ENCODE assay signal across 12 cellular contexts in the genomic region with DNA sequence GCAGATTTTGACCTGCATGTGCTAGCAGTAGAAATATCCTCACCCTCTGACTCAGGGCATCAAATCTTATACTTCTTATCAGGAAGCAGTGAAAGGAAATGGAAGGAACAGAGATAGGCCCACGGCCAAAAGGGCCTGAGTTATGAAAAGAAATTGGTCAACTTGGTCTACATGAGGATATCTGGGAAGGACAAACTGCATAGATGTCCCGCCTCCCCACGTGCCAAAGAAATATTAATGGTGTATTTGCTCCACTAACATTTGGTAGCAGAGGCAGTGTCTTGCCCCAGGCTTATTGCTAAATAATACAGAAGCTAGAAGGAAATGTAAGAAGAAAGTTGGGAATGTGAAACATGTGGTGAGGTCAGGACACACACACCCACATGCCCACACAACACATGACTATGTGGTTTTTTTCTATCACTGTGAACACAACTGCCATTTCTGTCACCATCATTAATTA.
DNase-seq lines count a peak whose midpoint lies in the region; ATAC-seq and TF ChIP-seq lines count a peak whose summit lies in the region.
"Had no signal": no experiment of that assay in that cellular context is flagged by ENCODE, and none has a peak within 500 bp of the region (broad histone marks: within the 10 kb centered on the region; RNA-seq: fewer than 3 reads in every experiment).

No MANE protein-coding gene starts in this region.

- no peaks in the 10 kb centered on the region for H3K9me3 Mint-ChIP-seq in osteocyte (ENCODE audit: unreplicated experiment)

- intact Hi-C loops in adrenal gland (cut with DNase I) = no loop called here

- H3K4me1 ChIP-seq in adrenal gland (replicated peaks in 1 of 2) = no peaks in the 10 kb centered on the region

- no peaks in the 10 kb centered on the region for H3K36me3 Mint-ChIP-seq in osteocyte (ENCODE audit: unreplicated experiment)

- WGBS in adrenal gland, 4 donors = 28 to 35% (median 35%) methylated on average over 3 of the region's 3 CpGs

- H3K4me1 Mint-ChIP-seq in osteocyte (ENCODE audit: unreplicated experiment) = peaks cover 48% of the 10 kb centered on the region

- no peaks in the 10 kb centered on the region for H3K9me3 ChIP-seq in adrenal gland (replicated peaks in 1 of 3)

- peak overlapping the region in 1 of 5 donors; percentile 69 for H3K27ac ChIP-seq in adrenal gland
- H3K27ac ChIP-seq: BLaER1 treated with 17β-estradiol and CSF1 and Interleukin-3, amounts not matched to agents 10 nM and 100 nM had no signal

- TF ChIP-seq POLR2A in adrenal gland (IDR thresholded peaks at IDR 0.05) = no peak

- H3K36me3 ChIP-seq in adrenal gland (replicated peaks in 1 of 2) = no peaks in the 10 kb centered on the region
- H3K36me3 ChIP-seq: BLaER1 treated with 17β-estradiol and CSF1 and Interleukin-3, amounts not matched to agents 10 nM and 100 nM had no signal

- peak in 6 of 7 donors; percentile 40 to 89 (median 62) for DNase-seq in adrenal gland
- DNase-seq in glomerular endothelial cell (ENCODE audit: extremely low read depth, low read depth, low spot score) = peak; percentile 98
- DNase-seq in osteocyte (ENCODE audit: extremely low spot score, unreplicated experiment) = no peak
- no peak for DNase-seq in CD1c-positive myeloid dendritic cell (ENCODE audit: extremely low spot score)
- DNase-seq in activated T-cell treated with anti-CD3 and anti-CD28 coated beads, Interleukin-2, amount 50 U/mL, for 48 hours = no peak
- no peak for DNase-seq in putamen (ENCODE audit: low spot score)
- DNase-seq: activated CD8-positive, alpha-beta memory T cell treated with anti-CD3 and anti-CD28 coated beads, Interleukin-2, amount 50 U/mL, for 48 hours; NCI-H1417; stimulated activated CD4-positive, alpha-beta T cell treated with anti-CD3 and anti-CD28 coated beads, Interleukin-12 subunit alpha, Interleukin-12 subunit beta, amount 100 ng/mL, for 4 hours had no signal

- ATAC-seq in GM18867 (IDR thresholded peaks at IDR 0.05; ENCODE audit: unreplicated experiment) (peak; percentile 3), GM18907 (IDR thresholded peaks at IDR 0.05; ENCODE audit: unreplicated experiment) (no peak)

- H3K4me3 Mint-ChIP-seq in osteocyte (ENCODE audit: unreplicated experiment) = no peak overlapping the region

- no peaks in the 10 kb centered on the region for H3K27me3 ChIP-seq in adrenal gland
- H3K27me3 ChIP-seq: BLaER1 treated with 17β-estradiol and CSF1 and Interleukin-3, amounts not matched to agents 10 nM and 100 nM had no signal

- peak overlapping the region; percentile 73 for H3K27ac Mint-ChIP-seq in osteocyte (ENCODE audit: unreplicated experiment)

- no peak overlapping the region for H3K4me3 ChIP-seq in adrenal gland
- H3K4me3 ChIP-seq: BLaER1 treated with 17β-estradiol and CSF1 and Interleukin-3, amounts not matched to agents 10 nM and 100 nM had no signal

- H3K27me3 Mint-ChIP-seq in osteocyte (ENCODE audit: unreplicated experiment) = no peaks in the 10 kb centered on the region

- no peak for TF ChIP-seq CTCF in adrenal gland (IDR thresholded peaks at IDR 0.05)
- TF ChIP-seq CTCF in osteocyte (IDR thresholded peaks at IDR 0.05) = no peak

Comparison
In these comparisons a context has a peak if more than half of its experiments do, and no peak if none do; other contexts are left out.
1. DNase-seq: peak in adrenal gland (6 of 7) and glomerular endothelial cell (single experiment); none in osteocyte (single experiment), CD1c-positive myeloid dendritic cell (single experiment), activated T-cell treated with anti-CD3 and anti-CD28 coated beads, Interleukin-2, amount 50 U/mL, for 48 hours (0 of 2) and putamen (single experiment).